In the genomic region with DNA sequence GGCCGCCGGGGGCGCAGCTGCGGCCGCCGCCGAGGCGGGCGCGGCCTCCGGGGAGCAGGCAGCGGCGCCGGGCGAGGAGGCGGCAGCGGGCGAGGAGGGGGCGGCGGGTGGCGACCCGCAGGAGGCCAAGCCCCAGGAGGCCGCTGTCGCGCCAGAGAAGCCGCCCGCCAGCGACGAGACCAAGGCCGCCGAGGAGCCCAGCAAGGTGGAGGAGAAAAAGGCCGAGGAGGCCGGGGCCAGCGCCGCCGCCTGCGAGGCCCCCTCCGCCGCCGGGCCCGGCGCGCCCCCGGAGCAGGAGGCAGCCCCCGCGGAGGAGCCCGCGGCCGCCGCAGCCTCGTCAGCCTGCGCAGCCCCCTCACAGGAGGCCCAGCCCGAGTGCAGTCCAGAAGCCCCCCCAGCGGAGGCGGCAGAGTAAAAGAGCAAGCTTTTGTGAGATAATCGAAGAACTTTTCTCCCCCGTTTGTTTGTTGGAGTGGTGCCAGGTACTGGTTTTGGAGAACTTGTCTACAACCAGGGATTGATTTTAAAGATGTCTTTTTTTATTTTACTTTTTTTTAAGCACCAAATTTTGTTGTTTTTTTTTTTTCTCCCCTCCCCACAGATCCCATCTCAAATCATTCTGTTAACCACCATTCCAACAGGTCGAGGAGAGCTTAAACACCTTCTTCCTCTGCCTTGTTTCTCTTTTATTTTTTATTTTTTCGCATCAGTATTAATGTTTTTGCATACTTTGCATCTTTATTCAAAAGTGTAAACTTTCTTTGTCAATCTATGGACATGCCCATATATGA, we compare ENCODE assay signal across 8 cellular contexts. TPM values are rescaled to one million over a fixed set of nuclear protein-coding genes. Genes with fewer than 3 reads are reported as not detected.
DNase-seq lines count a peak whose midpoint lies in the region; ATAC-seq and TF ChIP-seq lines count a peak whose summit lies in the region.

No MANE protein-coding gene starts in this region.

- TF ChIP-seq CTCF in nephron (IDR thresholded peaks at IDR 0.05; ENCODE audit: unreplicated experiment in 3 of 3): no peak

- DNase-seq in D341Med (ENCODE audit: low spot score) (peak; percentile 66), NCI-H226 (peak; percentile 23), epithelial cell of prostate (ENCODE audit: low read depth, low spot score) (no peak), SJCRH30 (no peak)
- no peak for DNase-seq in activated CD4-positive, alpha-beta T cell treated with anti-CD3 and anti-CD28 coated beads, Interleukin-2, amount 50 U/mL, for 48 hours
- no peak for DNase-seq in stimulated activated naive CD4-positive, alpha-beta T cell (lab: John Stamatoyannopoulos, UW)

- peaks cover 43% of the 10 kb centered on the region for H3K36me3 Mint-ChIP-seq in nephron (ENCODE audit: low read depth)

- H3K36me3 ChIP-seq in SJCRH30: peaks cover 22% of the 10 kb centered on the region

- H3K27me3 Mint-ChIP-seq in nephron (ENCODE audit: low read depth): peaks cover 4% of the 10 kb centered on the region

- no peaks in the 10 kb centered on the region for H3K27me3 ChIP-seq in SJCRH30

- H3K4me1 Mint-ChIP-seq in nephron: peaks cover 20% of the 10 kb centered on the region

- H3K9me3 Mint-ChIP-seq in nephron: peaks cover 3% of the 10 kb centered on the region

- ATAC-seq in HG03439 (IDR thresholded peaks at IDR 0.05; ENCODE audit: unreplicated experiment): no peak

- peak overlapping the region; percentile 92 to 97 (median 96) for H3K27ac Mint-ChIP-seq in nephron

- no peaks in the 10 kb centered on the region; the same call in 1 of the 2 replicates for H3K4me1 ChIP-seq in SJCRH30

- H3K27ac ChIP-seq in epithelial cell of prostate (peak overlapping the region; percentile 97), SJCRH30 (no peak overlapping the region)

- H3K9me3 ChIP-seq in SJCRH30 (replicated peaks): no peaks in the 10 kb centered on the region

- H3K4me3 Mint-ChIP-seq in nephron: peak overlapping the region; percentile 86 to 95 (median 95)

- no peak overlapping the region for H3K4me3 ChIP-seq in SJCRH30

RNA-seq across cellular contexts. Expression of a gene that starts 3.2 kb away (rescaled TPM):
- 152 and 167 TPM in 2 replicates for total RNA-seq in SJCRH30 (2014; rRNA removed; shearing (Covaris generic))

Comparison
In these comparisons a context has a peak if more than half of its experiments do, and no peak if none do; other contexts are left out.
1. DNase-seq: peak in D341Med (single experiment) and NCI-H226 (single experiment); none in epithelial cell of prostate (single experiment), SJCRH30 (0 of 2), activated CD4-positive, alpha-beta T cell treated with anti-CD3 and anti-CD28 coated beads, Interleukin-2, amount 50 U/mL, for 48 hours (0 of 2) and stimulated activated naive CD4-positive, alpha-beta T cell (0 of 6).